ENCODE assay signal across 32 cellular contexts in genomic region chr12:83010169-83010804, GRCh38.
DNase-seq lines count a peak whose midpoint lies in the region; ATAC-seq, FAIRE-seq and TF ChIP-seq lines count a peak whose summit lies in the region.
"Had no signal": no experiment of that assay in that cellular context is flagged by ENCODE, and none has a peak within 500 bp of the region (broad histone marks: within the 10 kb centered on the region; RNA-seq: fewer than 3 reads in every experiment).

No MANE protein-coding gene starts in this region.

- SMC1A ChIA-PET in GM12878 (lab: Charles Lee; ENCODE audit: uncharacterized antibody, unreplicated experiment) = no interaction called here

- no peak for TF ChIP-seq POLR2A in GM12878 (IDR thresholded peaks at IDR 0.05; ENCODE audit: low read depth, low read length)

- no peaks in the 10 kb centered on the region for H3K79me2 ChIP-seq in GM12878 (ENCODE audit: control insufficient read depth, insufficient read depth, low read length)

- H3K9me3 ChIP-seq in GM12878 (replicated peaks; ENCODE audit: control insufficient read depth, insufficient read depth, low read length) (peaks cover 5% of the 10 kb centered on the region; the same call in 2 of the 3 replicates), A673 (ENCODE audit: low read depth, low read length, poor library complexity, severe bottlenecking) (peaks cover 25% of the 10 kb centered on the region)
- H3K9me3 ChIP-seq: thoracic aorta had no signal

- TF ChIP-seq RAD21 in GM12878 (IDR thresholded peaks at IDR 0.05; ENCODE audit: insufficient read depth, low read depth, low read length) = no peak

- RAD21 ChIA-PET in GM12878 (lab: Charles Lee; ENCODE audit: unreplicated experiment) = interaction anchor here (0.8 kb wide), 1 partner anchor 321 kb away, joined by 3 read pairs; no protein-coding TSS in a partner anchor

- POLR2A ChIA-PET in GM12878 (lab: Charles Lee) = no interaction called here
- POLR2A ChIA-PET in A673 (lab: Charles Lee; ENCODE audit: low non-redundant PET) = interaction anchor here (0.6 kb wide), 1 partner anchor 1464 kb away, joined by 5 read pairs; no protein-coding TSS in a partner anchor

- TF ChIP-seq CTCF in GM12865 (IDR thresholded peaks at IDR 0.05; ENCODE audit: insufficient read depth, low read depth, low read length, missing control alignments) = no peak
- TF ChIP-seq CTCF in GM12878 (IDR thresholded peaks at IDR 0.05 in 2 of 3, conservative IDR thresholded peaks at IDR 0.05 in 1 of 3; ENCODE audit: control insufficient read depth in 2 of 3, extremely low read depth in 1 of 3, insufficient read depth in 1 of 3, low read depth in 3 of 3, low read length in 3 of 3) = no peak
- TF ChIP-seq CTCF in A673 (conservative IDR thresholded peaks at IDR 0.05; ENCODE audit: low read depth, low read length) = no peak
- TF ChIP-seq CTCF in coronary artery (IDR thresholded peaks at IDR 0.05) = no peak

- H3K4me1 ChIP-seq in GM12878 (ENCODE audit: control insufficient read depth, insufficient read depth, low read length) = no peaks in the 10 kb centered on the region
- H3K4me1 ChIP-seq in A673 (ENCODE audit: insufficient read depth, low read length, poor library complexity, severe bottlenecking) = no peaks in the 10 kb centered on the region
- H3K4me1 ChIP-seq: foreskin keratinocyte, heart left ventricle, SJSA1 had no signal

- no TSS peak for BruUV-seq in GM12878 (replicated peaks; lab: Mats Ljungman, UMichigan)
- BruUV-seq in A673 (replicated peaks; lab: Mats Ljungman, UMichigan) = no TSS peak

- TF ChIP-seq EP300 in GM12878 (IDR thresholded peaks at IDR 0.05; ENCODE audit: borderline replicate concordance in 1 of 2, control insufficient read depth in 1 of 2, low read depth in 2 of 2, low read length in 2 of 2) = no peak

- FAIRE-seq in GM12878 (lab: Jason Lieb, UNC) = no peak
- FAIRE-seq: endometrium, GM19239, urothelium cell line had no signal

- WGBS in GM12878 (ENCODE audit: insufficient coverage, insufficient replicate concordance, low lambda C conversion rate, missing lambda C conversion rate) = 60% methylated on average over 4 of the region's 4 CpGs

- no peak overlapping the region for H2AFZ ChIP-seq in GM12878 (ENCODE audit: control insufficient read depth, low read depth, low read length)

- H3K9ac ChIP-seq in GM12878 (ENCODE audit: control insufficient read depth, insufficient read depth, low read length) = no peak overlapping the region

- intact Hi-C loops in GM12878 (cut with micrococcal nuclease; ENCODE audit: unreplicated experiment) (no loop called here), A673 (cut with micrococcal nuclease; ENCODE audit: unreplicated experiment) (no loop called here)

- H4K20me1 ChIP-seq in GM12878 (ENCODE audit: control insufficient read depth, insufficient read depth) = no peaks in the 10 kb centered on the region

- peak; percentile 10 for DNase-seq in GM12865 (ENCODE audit: low read depth)
- DNase-seq in GM12878 (ENCODE audit: low read depth, low spot score) = no peak
- no peak for DNase-seq in NCI-H1105 treated with DMSO at 0.1 percent for 48 hours (lab: John Stamatoyannopoulos, UW)
- no peak for DNase-seq in A673 (ENCODE audit: low spot score)
- DNase-seq in DMS 273 (lab: John Stamatoyannopoulos, UW; ENCODE audit: unreplicated experiment) = no peak
- DNase-seq in coronary artery (ENCODE audit: low spot score) = no peak
- DNase-seq: activated CD4-positive, alpha-beta T cell treated with anti-CD3 and anti-CD28 coated beads for 48 hours; activated T-cell treated with anti-CD3 and anti-CD28 coated beads for 4 hours; amygdala; brain microvascular endothelial cell; CD8-positive, alpha-beta T cell; cerebellar nuclear complex; dorsolateral prefrontal cortex; esophagus squamous epithelium; foreskin keratinocyte; heart left ventricle; Karpas-422; NCI-H1694; NCI-H446; NCI-H82; right cardiac atrium; stimulated activated CD4-positive, alpha-beta T cell treated with anti-CD3 and anti-CD28 coated beads, Interleukin-1b, Interleukin-23, amount 100 ng/mL, for 48 hours; stimulated activated naive CD8-positive, alpha-beta T cell treated with anti-CD3 and anti-CD28 coated beads, Interleukin-15, amount 100 ng/mL, for 72 hours; T-helper 9 cell; WERI-Rb-1 had no signal

- no peak overlapping the region for H3K4me2 ChIP-seq in GM12878 (ENCODE audit: control insufficient read depth, insufficient read depth)

- in situ Hi-C loops in GM12878 (cut with MboI) = loop anchor here (25.0 kb wide), 1 partner anchor 802 kb away; no protein-coding TSS in a partner anchor

- H3K36me3 ChIP-seq in GM12878 (ENCODE audit: control insufficient read depth in 2 of 2, insufficient read depth in 2 of 2, low read length in 1 of 2) (no peaks in the 10 kb centered on the region), A673 (ENCODE audit: insufficient read depth, low read length, poor library complexity, severe bottlenecking) (no peaks in the 10 kb centered on the region)
- H3K36me3 ChIP-seq: brain microvascular endothelial cell, heart left ventricle, SJSA1, thoracic aorta, WERI-Rb-1 had no signal

- peak; percentile 46 for ATAC-seq in GM18909 (IDR thresholded peaks at IDR 0.05; ENCODE audit: poor library complexity, unreplicated experiment)
- ATAC-seq in HG03342 (IDR thresholded peaks at IDR 0.05; ENCODE audit: unreplicated experiment) = peak; percentile 56
- no peak; the same call in 2 of the 3 replicates for ATAC-seq in GM12878
- ATAC-seq: CD8-positive, alpha-beta T cell; foreskin keratinocyte; heart left ventricle; right cardiac atrium; stimulated activated naive CD8-positive, alpha-beta T cell treated with anti-CD3 and anti-CD28 coated beads, Interleukin-15, amount 100 ng/mL, for 72 hours had no signal

- H3K27ac ChIP-seq in GM12878 (ENCODE audit: control insufficient read depth, insufficient read depth) = no peak overlapping the region
- no peak overlapping the region for H3K27ac ChIP-seq in A673 (ENCODE audit: low read depth, low read length, poor library complexity, severe bottlenecking)
- H3K27ac ChIP-seq in coronary artery = no peak overlapping the region
- H3K27ac ChIP-seq: brain microvascular endothelial cell, esophagus squamous epithelium, foreskin keratinocyte, heart left ventricle, SJSA1, thoracic aorta, WERI-Rb-1 had no signal

- CTCF ChIA-PET in GM12878 (lab: Yijun Ruan, JAX) = no interaction called here
- CTCF ChIA-PET in A673 (lab: Charles Lee) = no interaction called here

- H3K4me3 ChIP-seq in GM12865 (ENCODE audit: low read depth, low read length) (no peak overlapping the region), GM12878 (no peak overlapping the region), A673 (ENCODE audit: low read depth, low read length, poor library complexity, severe bottlenecking) (no peak overlapping the region), coronary artery (no peak overlapping the region)
- H3K4me3 ChIP-seq: dorsolateral prefrontal cortex, esophagus squamous epithelium, heart left ventricle, SJSA1, thoracic aorta had no signal

- H3K27me3 ChIP-seq in GM12878 (replicated peaks in 1 of 2; ENCODE audit: control insufficient read depth in 2 of 2, insufficient read depth in 2 of 2, low read length in 1 of 2) (no peaks in the 10 kb centered on the region), A673 (replicated peaks; ENCODE audit: insufficient read depth, low read depth, low read length, poor library complexity) (no peaks in the 10 kb centered on the region)
- H3K27me3 ChIP-seq: brain microvascular endothelial cell, dorsolateral prefrontal cortex, esophagus squamous epithelium, foreskin keratinocyte, heart left ventricle, SJSA1 had no signal

TF ChIP-seq in GM12878, 131 proteins besides CTCF, POLR2A, EP300 and RAD21 (continues in another document):
- TF ChIP-seq RCOR1 (conservative IDR thresholded peaks at IDR 0.05; ENCODE audit: low read depth, low read length) (no peak), ESRRA (IDR thresholded peaks at IDR 0.05; ENCODE audit: low read length) (no peak), SMC3 (IDR thresholded peaks at IDR 0.05; ENCODE audit: borderline replicate concordance, low read length) (no peak), ZNF592 (IDR thresholded peaks at IDR 0.05) (no peak), NR2C1 (IDR thresholded peaks at IDR 0.05) (no peak), SPI1 (IDR thresholded peaks at IDR 0.05; ENCODE audit: borderline replicate concordance, insufficient read depth, low read depth, low read length) (peak; percentile 45; the same call in 1 of the 2 replicates), CBX5 (IDR thresholded peaks at IDR 0.05; ENCODE audit: low read depth) (peak; percentile 58; the same call in 1 of the 2 replicates)
